In the genomic region with DNA sequence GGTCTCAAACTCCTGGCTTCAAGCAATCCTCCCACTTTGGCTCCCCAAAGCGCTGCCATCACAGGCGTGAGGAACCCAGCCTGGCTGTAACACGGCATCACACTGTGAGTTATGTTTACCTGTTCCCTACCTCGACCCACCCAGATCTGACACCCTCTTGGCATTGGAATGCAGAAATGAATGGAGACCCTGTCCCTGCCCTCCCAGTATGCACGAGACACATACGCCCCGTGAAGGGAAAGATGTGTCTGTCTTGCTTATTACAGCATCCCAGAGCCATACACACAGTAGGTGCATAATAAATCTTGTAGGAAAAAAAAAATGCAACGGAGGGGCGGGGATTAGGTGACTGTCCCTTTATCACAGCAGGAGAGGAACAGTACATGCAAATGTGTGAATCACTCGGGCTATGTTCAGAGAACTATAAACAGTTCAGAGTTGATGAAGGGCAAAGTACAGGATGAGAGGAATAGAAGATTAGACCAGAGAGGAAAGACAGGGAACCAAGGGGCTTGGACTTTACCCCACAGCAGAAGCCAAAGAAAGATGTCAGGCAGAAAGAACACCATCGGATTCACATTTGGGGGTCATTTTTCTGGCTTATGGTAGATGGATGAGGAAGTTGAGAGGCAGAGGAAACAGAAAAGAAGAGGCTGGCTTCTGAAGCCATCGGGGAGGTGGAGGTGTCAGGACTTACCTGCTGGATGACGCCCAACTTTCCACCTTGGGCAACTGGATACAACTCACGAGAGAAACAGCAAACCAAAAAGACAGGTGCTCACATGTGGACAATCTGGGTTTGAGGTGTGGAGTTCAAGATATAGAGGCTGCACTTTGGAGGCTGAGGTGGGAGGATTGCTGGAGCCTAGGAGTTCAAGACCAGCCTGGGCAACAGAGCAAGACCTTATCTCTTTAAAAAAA, we compare ENCODE assay signal across 1 cellular context.
TF ChIP-seq lines count a peak whose summit lies in the region.

No MANE protein-coding gene starts in this region.

TF ChIP-seq in HEK293, 187 proteins besides CTCF, POLR2A, EP300 and RAD21 (continued from another document and continues in another):
- TF ChIP-seq, protein P1, sequence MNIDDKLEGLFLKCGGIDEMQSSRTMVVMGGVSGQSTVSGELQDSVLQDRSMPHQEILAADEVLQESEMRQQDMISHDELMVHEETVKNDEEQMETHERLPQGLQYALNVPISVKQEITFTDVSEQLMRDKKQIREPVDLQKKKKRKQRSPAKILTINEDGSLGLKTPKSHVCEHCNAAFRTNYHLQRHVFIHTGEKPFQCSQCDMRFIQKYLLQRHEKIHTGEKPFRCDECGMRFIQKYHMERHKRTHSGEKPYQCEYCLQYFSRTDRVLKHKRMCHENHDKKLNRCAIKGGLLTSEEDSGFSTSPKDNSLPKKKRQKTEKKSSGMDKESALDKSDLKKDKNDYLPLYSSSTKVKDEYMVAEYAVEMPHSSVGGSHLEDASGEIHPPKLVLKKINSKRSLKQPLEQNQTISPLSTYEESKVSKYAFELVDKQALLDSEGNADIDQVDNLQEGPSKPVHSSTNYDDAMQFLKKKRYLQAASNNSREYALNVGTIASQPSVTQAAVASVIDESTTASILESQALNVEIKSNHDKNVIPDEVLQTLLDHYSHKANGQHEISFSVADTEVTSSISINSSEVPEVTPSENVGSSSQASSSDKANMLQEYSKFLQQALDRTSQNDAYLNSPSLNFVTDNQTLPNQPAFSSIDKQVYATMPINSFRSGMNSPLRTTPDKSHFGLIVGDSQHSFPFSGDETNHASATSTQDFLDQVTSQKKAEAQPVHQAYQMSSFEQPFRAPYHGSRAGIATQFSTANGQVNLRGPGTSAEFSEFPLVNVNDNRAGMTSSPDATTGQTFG (tag by site-specific recombination; IDR thresholded peaks at IDR 0.05; ENCODE audit: borderline replicate concordance) = no peak
- TF ChIP-seq ZSCAN30 (tag by site-specific recombination; IDR thresholded peaks at IDR 0.05) (no peak), ZNF513 (tag by site-specific recombination; IDR thresholded peaks at IDR 0.05) (no peak), ZNF514 (tag by site-specific recombination; IDR thresholded peaks at IDR 0.05) (no peak), ZNF202 (tag by site-specific recombination; IDR thresholded peaks at IDR 0.05; ENCODE audit: borderline replicate concordance) (no peak), ZNF600 (tag by site-specific recombination; IDR thresholded peaks at IDR 0.05) (0 out of 2 replicates have a peak, but pooled peaks have one; percentile 46), ZFP69B (tag by site-specific recombination; IDR thresholded peaks at IDR 0.05) (no peak), BCL11A (tag by site-specific recombination; IDR thresholded peaks at IDR 0.05; ENCODE audit: low read depth) (no peak), ZNF121 (tag by site-specific recombination; IDR thresholded peaks at IDR 0.05) (peak; percentile 55), ZNF350 (tag by site-specific recombination; IDR thresholded peaks at IDR 0.05) (no peak), ZNF302 (tag by site-specific recombination; IDR thresholded peaks at IDR 0.05; ENCODE audit: low read depth) (no peak), HOXA7 (CRISPR knock-in tag; IDR thresholded peaks at IDR 0.05; ENCODE audit: borderline replicate concordance) (no peak), SP3 (tag by site-specific recombination; IDR thresholded peaks at IDR 0.05) (no peak; the same call in 1 of the 2 replicates), ZNF747 (tag by site-specific recombination; IDR thresholded peaks at IDR 0.05) (no peak), ZNF768 (tag by site-specific recombination; IDR thresholded peaks at IDR 0.05) (no peak), ZNF391 (tag by site-specific recombination; IDR thresholded peaks at IDR 0.05; ENCODE audit: borderline replicate concordance, low read depth) (0 out of 2 replicates have a peak, but pooled peaks have one; percentile 17), ZNF555 (tag by site-specific recombination; conservative IDR thresholded peaks at IDR 0.05) (no peak), KLF1 (tag by site-specific recombination; IDR thresholded peaks at IDR 0.05) (no peak), ZNF624 (tag by site-specific recombination; IDR thresholded peaks at IDR 0.05) (no peak), MYNN (tag by site-specific recombination; IDR thresholded peaks at IDR 0.05; ENCODE audit: borderline replicate concordance) (no peak), ZBTB7A (tag by site-specific recombination; IDR thresholded peaks at IDR 0.05; ENCODE audit: low read depth) (no peak), ZNF521 (tag by site-specific recombination; IDR thresholded peaks at IDR 0.05) (no peak), RBAK (tag by site-specific recombination; IDR thresholded peaks at IDR 0.05) (no peak), BCL11B (tag by site-specific recombination; IDR thresholded peaks at IDR 0.05; ENCODE audit: low read depth) (no peak), ZNF660 (tag by site-specific recombination; IDR thresholded peaks at IDR 0.05) (peak; percentile 49; the same call in 1 of the 2 replicates), KLF17 (tag by site-specific recombination; IDR thresholded peaks at IDR 0.05) (peak; percentile 48; the same call in 1 of the 2 replicates), ZNF366 (tag by site-specific recombination; conservative IDR thresholded peaks at IDR 0.05) (peak; percentile 23; the same call in 1 of the 2 replicates), ZBTB6 (tag by site-specific recombination; IDR thresholded peaks at IDR 0.05) (no peak), ZNF23 (tag by site-specific recombination; IDR thresholded peaks at IDR 0.05; ENCODE audit: borderline replicate concordance) (no peak), ZNF324 (tag by site-specific recombination; IDR thresholded peaks at IDR 0.05) (no peak), ZBTB17 (tag by site-specific recombination; IDR thresholded peaks at IDR 0.05) (0 out of 2 replicates have a peak, but pooled peaks have one; percentile 25), ZNF223 (tag by site-specific recombination; IDR thresholded peaks at IDR 0.05) (no peak), ZNF596 (tag by site-specific recombination; IDR thresholded peaks at IDR 0.05) (no peak), ZNF157 (tag by site-specific recombination; IDR thresholded peaks at IDR 0.05) (no peak), ZNF654 (tag by site-specific recombination; IDR thresholded peaks at IDR 0.05; ENCODE audit: low read depth) (no peak), ZNF114 (tag by site-specific recombination; IDR thresholded peaks at IDR 0.05) (no peak)
- TF ChIP-seq, protein P2, sequence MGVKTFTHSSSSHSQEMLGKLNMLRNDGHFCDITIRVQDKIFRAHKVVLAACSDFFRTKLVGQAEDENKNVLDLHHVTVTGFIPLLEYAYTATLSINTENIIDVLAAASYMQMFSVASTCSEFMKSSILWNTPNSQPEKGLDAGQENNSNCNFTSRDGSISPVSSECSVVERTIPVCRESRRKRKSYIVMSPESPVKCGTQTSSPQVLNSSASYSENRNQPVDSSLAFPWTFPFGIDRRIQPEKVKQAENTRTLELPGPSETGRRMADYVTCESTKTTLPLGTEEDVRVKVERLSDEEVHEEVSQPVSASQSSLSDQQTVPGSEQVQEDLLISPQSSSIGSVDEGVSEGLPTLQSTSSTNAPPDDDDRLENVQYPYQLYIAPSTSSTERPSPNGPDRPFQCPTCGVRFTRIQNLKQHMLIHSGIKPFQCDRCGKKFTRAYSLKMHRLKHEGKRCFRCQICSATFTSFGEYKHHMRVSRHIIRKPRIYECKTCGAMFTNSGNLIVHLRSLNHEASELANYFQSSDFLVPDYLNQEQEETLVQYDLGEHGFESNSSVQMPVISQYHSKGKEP (tag by site-specific recombination; IDR thresholded peaks at IDR 0.05) = peak; percentile 92
- TF ChIP-seq, protein P3, sequence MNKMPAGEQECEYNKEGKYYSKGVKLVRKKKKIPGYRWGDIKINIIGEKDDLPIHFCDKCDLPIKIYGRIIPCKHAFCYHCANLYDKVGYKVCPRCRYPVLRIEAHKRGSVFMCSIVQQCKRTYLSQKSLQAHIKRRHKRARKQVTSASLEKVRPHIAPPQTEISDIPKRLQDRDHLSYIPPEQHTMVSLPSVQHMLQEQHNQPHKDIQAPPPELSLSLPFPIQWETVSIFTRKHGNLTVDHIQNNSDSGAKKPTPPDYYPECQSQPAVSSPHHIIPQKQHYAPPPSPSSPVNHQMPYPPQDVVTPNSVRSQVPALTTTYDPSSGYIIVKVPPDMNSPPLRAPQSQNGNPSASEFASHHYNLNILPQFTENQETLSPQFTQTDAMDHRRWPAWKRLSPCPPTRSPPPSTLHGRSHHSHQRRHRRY (tag by site-specific recombination; IDR thresholded peaks at IDR 0.05) = no peak
- TF ChIP-seq, protein P4, sequence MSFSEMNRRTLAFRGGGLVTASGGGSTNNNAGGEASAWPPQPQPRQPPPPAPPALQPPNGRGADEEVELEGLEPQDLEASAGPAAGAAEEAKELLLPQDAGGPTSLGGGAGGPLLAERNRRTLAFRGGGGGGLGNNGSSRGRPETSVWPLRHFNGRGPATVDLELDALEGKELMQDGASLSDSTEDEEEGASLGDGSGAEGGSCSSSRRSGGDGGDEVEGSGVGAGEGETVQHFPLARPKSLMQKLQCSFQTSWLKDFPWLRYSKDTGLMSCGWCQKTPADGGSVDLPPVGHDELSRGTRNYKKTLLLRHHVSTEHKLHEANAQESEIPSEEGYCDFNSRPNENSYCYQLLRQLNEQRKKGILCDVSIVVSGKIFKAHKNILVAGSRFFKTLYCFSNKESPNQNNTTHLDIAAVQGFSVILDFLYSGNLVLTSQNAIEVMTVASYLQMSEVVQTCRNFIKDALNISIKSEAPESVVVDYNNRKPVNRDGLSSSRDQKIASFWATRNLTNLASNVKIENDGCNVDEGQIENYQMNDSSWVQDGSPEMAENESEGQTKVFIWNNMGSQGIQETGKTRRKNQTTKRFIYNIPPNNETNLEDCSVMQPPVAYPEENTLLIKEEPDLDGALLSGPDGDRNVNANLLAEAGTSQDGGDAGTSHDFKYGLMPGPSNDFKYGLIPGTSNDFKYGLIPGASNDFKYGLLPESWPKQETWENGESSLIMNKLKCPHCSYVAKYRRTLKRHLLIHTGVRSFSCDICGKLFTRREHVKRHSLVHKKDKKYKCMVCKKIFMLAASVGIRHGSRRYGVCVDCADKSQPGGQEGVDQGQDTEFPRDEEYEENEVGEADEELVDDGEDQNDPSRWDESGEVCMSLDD (tag by site-specific recombination; IDR thresholded peaks at IDR 0.05) = no peak
- TF ChIP-seq, protein P5, sequence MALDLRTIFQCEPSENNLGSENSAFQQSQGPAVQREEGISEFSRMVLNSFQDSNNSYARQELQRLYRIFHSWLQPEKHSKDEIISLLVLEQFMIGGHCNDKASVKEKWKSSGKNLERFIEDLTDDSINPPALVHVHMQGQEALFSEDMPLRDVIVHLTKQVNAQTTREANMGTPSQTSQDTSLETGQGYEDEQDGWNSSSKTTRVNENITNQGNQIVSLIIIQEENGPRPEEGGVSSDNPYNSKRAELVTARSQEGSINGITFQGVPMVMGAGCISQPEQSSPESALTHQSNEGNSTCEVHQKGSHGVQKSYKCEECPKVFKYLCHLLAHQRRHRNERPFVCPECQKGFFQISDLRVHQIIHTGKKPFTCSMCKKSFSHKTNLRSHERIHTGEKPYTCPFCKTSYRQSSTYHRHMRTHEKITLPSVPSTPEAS (tag by site-specific recombination; IDR thresholded peaks at IDR 0.05) = no peak
- TF ChIP-seq, protein P6, sequence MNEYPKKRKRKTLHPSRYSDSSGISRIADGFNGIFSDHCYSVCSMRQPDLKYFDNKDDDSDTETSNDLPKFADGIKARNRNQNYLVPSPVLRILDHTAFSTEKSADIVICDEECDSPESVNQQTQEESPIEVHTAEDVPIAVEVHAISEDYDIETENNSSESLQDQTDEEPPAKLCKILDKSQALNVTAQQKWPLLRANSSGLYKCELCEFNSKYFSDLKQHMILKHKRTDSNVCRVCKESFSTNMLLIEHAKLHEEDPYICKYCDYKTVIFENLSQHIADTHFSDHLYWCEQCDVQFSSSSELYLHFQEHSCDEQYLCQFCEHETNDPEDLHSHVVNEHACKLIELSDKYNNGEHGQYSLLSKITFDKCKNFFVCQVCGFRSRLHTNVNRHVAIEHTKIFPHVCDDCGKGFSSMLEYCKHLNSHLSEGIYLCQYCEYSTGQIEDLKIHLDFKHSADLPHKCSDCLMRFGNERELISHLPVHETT (tag by site-specific recombination; IDR thresholded peaks at IDR 0.05) = no peak
- TF ChIP-seq, protein P7, sequence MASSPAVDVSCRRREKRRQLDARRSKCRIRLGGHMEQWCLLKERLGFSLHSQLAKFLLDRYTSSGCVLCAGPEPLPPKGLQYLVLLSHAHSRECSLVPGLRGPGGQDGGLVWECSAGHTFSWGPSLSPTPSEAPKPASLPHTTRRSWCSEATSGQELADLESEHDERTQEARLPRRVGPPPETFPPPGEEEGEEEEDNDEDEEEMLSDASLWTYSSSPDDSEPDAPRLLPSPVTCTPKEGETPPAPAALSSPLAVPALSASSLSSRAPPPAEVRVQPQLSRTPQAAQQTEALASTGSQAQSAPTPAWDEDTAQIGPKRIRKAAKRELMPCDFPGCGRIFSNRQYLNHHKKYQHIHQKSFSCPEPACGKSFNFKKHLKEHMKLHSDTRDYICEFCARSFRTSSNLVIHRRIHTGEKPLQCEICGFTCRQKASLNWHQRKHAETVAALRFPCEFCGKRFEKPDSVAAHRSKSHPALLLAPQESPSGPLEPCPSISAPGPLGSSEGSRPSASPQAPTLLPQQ (tag by site-specific recombination; IDR thresholded peaks at IDR 0.05) = no peak
